Comparison of ENCODE assay signal across 24 cellular contexts in genomic region chr5:120938604-120939003, GRCh38.
DNase-seq lines count a peak whose midpoint lies in the region; ATAC-seq, FAIRE-seq and TF ChIP-seq lines count a peak whose summit lies in the region.
"Had no signal": no experiment of that assay in that cellular context is flagged by ENCODE, and none has a peak within 500 bp of the region (broad histone marks: within the 10 kb centered on the region; RNA-seq: fewer than 3 reads in every experiment).

No MANE protein-coding gene starts in this region.

- no peaks in the 10 kb centered on the region for H3K9me3 Mint-ChIP-seq in progenitor cell of endocrine pancreas (ENCODE audit: low read depth)
- H3K9me3 Mint-ChIP-seq: CD8-positive, alpha-beta T cell; GM23338; H9 had no signal

- no peaks in the 10 kb centered on the region for H3K27me3 Mint-ChIP-seq in progenitor cell of endocrine pancreas
- H3K27me3 Mint-ChIP-seq: B cell; CD4-positive, CD25-positive, alpha-beta regulatory T cell had no signal

- H2BK12ac ChIP-seq in mesenchymal stem cell (ENCODE audit: low read length in 2 of 2): no peak overlapping the region

- no peak overlapping the region for H4K91ac ChIP-seq in mesenchymal stem cell (ENCODE audit: low read length)

- no CpG with 5 or more reads among the region's 1 CpG for WGBS in mesenchymal stem cell

- peak overlapping the region; percentile 19 for H3K27ac Mint-ChIP-seq in progenitor cell of endocrine pancreas
- H3K27ac Mint-ChIP-seq: B cell; CD4-positive, CD25-positive, alpha-beta regulatory T cell; CD8-positive, alpha-beta T cell; GM23338; H9 had no signal

- H3K4me3 ChIP-seq in mesenchymal stem cell (ENCODE audit: insufficient read depth in 1 of 2, low read depth in 1 of 2, low read length in 2 of 2): no peak overlapping the region
- H3K4me3 ChIP-seq: BLaER1, GM23338 had no signal

- H2AK5ac ChIP-seq in mesenchymal stem cell (ENCODE audit: low read length, severe bottlenecking): no peak overlapping the region

- no peak for ATAC-seq in GM21619 (IDR thresholded peaks at IDR 0.05; ENCODE audit: unreplicated experiment)
- no peak for ATAC-seq in HG03095 (IDR thresholded peaks at IDR 0.05; ENCODE audit: unreplicated experiment)
- ATAC-seq: CD8-positive, alpha-beta T cell; GM23338; HCT116 had no signal

- peak; percentile 84 for FAIRE-seq in D721Med (lab: Jason Lieb, UNC)
- peak; percentile 38 for FAIRE-seq in islet of Langerhans (lab: Jason Lieb, UNC)
- FAIRE-seq: A204.1, GM12892, GM19239 had no signal

- H2AFZ ChIP-seq in mesenchymal stem cell (ENCODE audit: low read depth, low read length): no peak overlapping the region
- H2AFZ ChIP-seq: GM23338 had no signal

- peaks cover 3% of the 10 kb centered on the region for H3K36me3 Mint-ChIP-seq in progenitor cell of endocrine pancreas (ENCODE audit: insufficient read depth)
- H3K36me3 Mint-ChIP-seq: CD4-positive, CD25-positive, alpha-beta regulatory T cell; CD8-positive, alpha-beta T cell had no signal

- H3K14ac ChIP-seq in mesenchymal stem cell (ENCODE audit: low read length in 2 of 2): no peak overlapping the region

- no peaks in the 10 kb centered on the region for H3K36me3 ChIP-seq in mesenchymal stem cell (ENCODE audit: control insufficient read depth in 1 of 2, insufficient read depth in 2 of 2, low read depth in 1 of 2, low read length in 2 of 2)
- H3K36me3 ChIP-seq: BLaER1 had no signal

- no peaks in the 10 kb centered on the region for H3K9me3 ChIP-seq in mesenchymal stem cell (ENCODE audit: control insufficient read depth, low read length)
- H3K9me3 ChIP-seq: Caco-2 had no signal

- no peak for DNase-seq in D721Med (ENCODE audit: insufficient read length, low spot score)
- peak; percentile 15 for DNase-seq in NCI-H774 (lab: John Stamatoyannopoulos, UW)
- DNase-seq in progenitor cell of endocrine pancreas (ENCODE audit: low spot score, unreplicated experiment): no peak
- no peak for DNase-seq in activated CD4-positive, CD25-positive, alpha-beta regulatory T cell treated with anti-CD3 and anti-CD28 coated beads, Interleukin-2, amount 50 U/mL, for 72 hours
- DNase-seq in mesenchymal stem cell: no peak
- DNase-seq: Caco-2; CD4-positive, CD25-positive, alpha-beta regulatory T cell; CD8-positive, alpha-beta T cell; DMS 273 treated with DMSO at 0.1 percent for 48 hours; DMS79; GF-D8; H9 had no signal

- no peak overlapping the region for H3K18ac ChIP-seq in mesenchymal stem cell (ENCODE audit: low read depth in 1 of 2, low read length in 2 of 2)

- no peak overlapping the region for H2BK120ac ChIP-seq in mesenchymal stem cell (ENCODE audit: low read depth, low read length)

- no peak overlapping the region for H4K8ac ChIP-seq in mesenchymal stem cell (ENCODE audit: low read length)

- no peak overlapping the region for H3K4me2 ChIP-seq in mesenchymal stem cell (ENCODE audit: low read length, poor library complexity, severe bottlenecking)
- H3K4me2 ChIP-seq: BLaER1, GM23338 had no signal

- no peak overlapping the region for H3K9ac ChIP-seq in mesenchymal stem cell (ENCODE audit: low read length)
- H3K9ac ChIP-seq: BLaER1 had no signal

- H3K27me3 ChIP-seq in mesenchymal stem cell (ENCODE audit: control insufficient read depth in 1 of 2, insufficient read depth in 1 of 2, low read length in 2 of 2): no peaks in the 10 kb centered on the region
- H3K27me3 ChIP-seq: BLaER1 had no signal

- no peak overlapping the region for H3K4ac ChIP-seq in mesenchymal stem cell (ENCODE audit: low read depth in 1 of 2, low read length in 2 of 2)

- peaks cover 19% of the 10 kb centered on the region for H3K4me1 Mint-ChIP-seq in progenitor cell of endocrine pancreas (ENCODE audit: low read depth)
- H3K4me1 Mint-ChIP-seq: B cell; CD4-positive, CD25-positive, alpha-beta regulatory T cell had no signal

- no peak overlapping the region for H3K23ac ChIP-seq in mesenchymal stem cell (ENCODE audit: low read length in 2 of 2)

- TF ChIP-seq CTCF in D721Med (IDR thresholded peaks at IDR 0.05; ENCODE audit: insufficient read depth, missing control alignments) (no peak), progenitor cell of endocrine pancreas (IDR thresholded peaks at IDR 0.05; ENCODE audit: unreplicated experiment) (no peak)

- no peak overlapping the region for H2BK5ac ChIP-seq in mesenchymal stem cell (ENCODE audit: low read depth, low read length, poor library complexity, severe bottlenecking)

- H3K4me3 Mint-ChIP-seq in progenitor cell of endocrine pancreas (ENCODE audit: low read depth): no peak overlapping the region
- H3K4me3 Mint-ChIP-seq: B cell; CD4-positive, CD25-positive, alpha-beta regulatory T cell; CD8-positive, alpha-beta T cell; GM23338; H9 had no signal

- no peaks in the 10 kb centered on the region for H3K4me1 ChIP-seq in mesenchymal stem cell (ENCODE audit: control insufficient read depth, insufficient read depth, low read depth, low read length)
- H3K4me1 ChIP-seq: BLaER1, Caco-2 had no signal

- H3K79me1 ChIP-seq in mesenchymal stem cell (replicated peaks; ENCODE audit: low read length, poor library complexity, severe bottlenecking): no peaks in the 10 kb centered on the region

- no peak overlapping the region for H3K27ac ChIP-seq in mesenchymal stem cell (ENCODE audit: low read length, poor library complexity, severe bottlenecking)
- H3K27ac ChIP-seq: 22Rv1, BLaER1, C4-2B had no signal

- no peak overlapping the region for H2BK15ac ChIP-seq in mesenchymal stem cell (ENCODE audit: low read depth, poor library complexity, severe bottlenecking)
